In the genomic region with DNA sequence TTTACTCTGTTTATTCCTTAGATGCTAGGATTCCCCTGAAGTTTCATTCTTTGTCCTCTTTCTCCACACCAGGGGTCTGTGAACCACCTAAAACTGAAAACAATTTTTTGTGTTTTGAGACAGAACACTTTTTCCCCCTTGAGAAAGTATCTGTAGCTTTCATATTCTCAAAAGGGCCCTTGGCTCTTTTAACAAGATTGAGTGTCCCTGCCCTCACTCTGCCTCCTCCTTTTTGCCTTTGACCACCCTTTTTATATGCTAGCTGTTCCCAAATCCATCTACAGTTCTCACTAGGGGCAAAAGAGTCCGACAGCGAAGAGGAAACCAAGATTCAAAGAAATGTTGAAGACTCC, we compare ENCODE assay signal across 8 cellular contexts. TPM values are rescaled to one million over a fixed set of nuclear protein-coding genes. Genes with fewer than 3 reads are reported as not detected.
DNase-seq lines count a peak whose midpoint lies in the region; ATAC-seq and TF ChIP-seq lines count a peak whose summit lies in the region.

No MANE protein-coding gene starts in this region.

- H3K27me3 ChIP-seq in CD4-positive, alpha-beta memory T cell (ENCODE audit: insufficient read depth, low read length), result no peaks in the 10 kb centered on the region
- H3K27me3 ChIP-seq in OCI-LY3 (ENCODE audit: low read depth, low read length), result no peaks in the 10 kb centered on the region
- no peaks in the 10 kb centered on the region for H3K27me3 ChIP-seq in osteoblast (ENCODE audit: insufficient read depth, low read length)

- no peaks in the 10 kb centered on the region for H3K9me3 ChIP-seq in CD4-positive, alpha-beta memory T cell (ENCODE audit: control insufficient read depth in 1 of 2, low read length in 2 of 2)
- H3K9me3 ChIP-seq in OCI-LY3 (ENCODE audit: insufficient read depth, low read length) (no peaks in the 10 kb centered on the region), osteoblast (ENCODE audit: low read depth, low read length) (no peaks in the 10 kb centered on the region)

- POLR2A ChIA-PET in CD4-positive, alpha-beta memory T cell (lab: Charles Lee; ENCODE audit: partially characterized antibody), result interaction anchor here (1.4 kb wide), 1 partner anchor 36 kb away, joined by 3 read pairs; no protein-coding TSS in a partner anchor

- peak overlapping the region; percentile 86 to 96 (median 94) for H3K4me3 Mint-ChIP-seq in CD4-positive, alpha-beta memory T cell
- peak overlapping the region; percentile 91 for H3K4me3 Mint-ChIP-seq in endothelial cell (ENCODE audit: unreplicated experiment)

- ATAC-seq in HG03108 (IDR thresholded peaks at IDR 0.05; ENCODE audit: unreplicated experiment), result no peak

- peaks cover 27 to 39% (median 30%) of the 10 kb centered on the region in 4 donors for H3K4me1 Mint-ChIP-seq in CD4-positive, alpha-beta memory T cell
- peaks cover 25% of the 10 kb centered on the region for H3K4me1 Mint-ChIP-seq in endothelial cell (ENCODE audit: unreplicated experiment)

- peaks cover 0 to 2% (median 0%) of the 10 kb centered on the region in 8 donors for H3K9me3 Mint-ChIP-seq in CD4-positive, alpha-beta memory T cell
- no peaks in the 10 kb centered on the region for H3K9me3 Mint-ChIP-seq in endothelial cell (ENCODE audit: unreplicated experiment)

- CTCF ChIA-PET in CD4-positive, alpha-beta memory T cell (lab: Charles Lee; ENCODE audit: partially characterized antibody), result interaction anchor here (1.1 kb wide), 1 partner anchor 289 kb away, joined by 3 read pairs; no protein-coding TSS in a partner anchor

- H3K4me2 ChIP-seq in OCI-LY3 (ENCODE audit: low read length) (peak overlapping the region; percentile 95), osteoblast (ENCODE audit: insufficient read depth, low read length) (peak overlapping the region; percentile 93)

- H3K4me1 ChIP-seq in CD4-positive, alpha-beta memory T cell (ENCODE audit: insufficient read depth, low read length), result peaks cover 40% of the 10 kb centered on the region
- H3K4me1 ChIP-seq in OCI-LY3 (ENCODE audit: low read length) (peaks cover 19% of the 10 kb centered on the region), osteoblast (ENCODE audit: insufficient read depth, low read length) (peaks cover 20% of the 10 kb centered on the region)

- H3K36me3 Mint-ChIP-seq in CD4-positive, alpha-beta memory T cell, result peaks cover 7 to 12% of the 10 kb centered on the region in 2 donors
- H3K36me3 Mint-ChIP-seq in endothelial cell (ENCODE audit: low read depth, unreplicated experiment), result peaks cover 6% of the 10 kb centered on the region

- H3K27me3 Mint-ChIP-seq in CD4-positive, alpha-beta memory T cell, result no peaks in the 10 kb centered on the region
- H3K27me3 Mint-ChIP-seq in endothelial cell (ENCODE audit: unreplicated experiment), result peaks cover 4% of the 10 kb centered on the region

- H2AFZ ChIP-seq in OCI-LY3 (ENCODE audit: low read depth, low read length), result peak overlapping the region; percentile 93
- peak overlapping the region; percentile 90 for H2AFZ ChIP-seq in osteoblast (ENCODE audit: low read length)

- peak overlapping the region; percentile 50 for H3K27ac ChIP-seq in CD4-positive, alpha-beta memory T cell (ENCODE audit: low read depth, low read length)
- H3K27ac ChIP-seq in OCI-LY3 (ENCODE audit: low read length) (peak overlapping the region; percentile 28), osteoblast (ENCODE audit: low read depth, low read length) (peak overlapping the region; percentile 55)

- H4K20me1 ChIP-seq in OCI-LY3 (ENCODE audit: insufficient read depth, low read length) (no peaks in the 10 kb centered on the region), osteoblast (ENCODE audit: insufficient read depth, low read length) (peaks cover 3% of the 10 kb centered on the region)

- H3K36me3 ChIP-seq in CD4-positive, alpha-beta memory T cell (ENCODE audit: insufficient read depth, low read length), result no peaks in the 10 kb centered on the region
- peaks cover 24% of the 10 kb centered on the region for H3K36me3 ChIP-seq in OCI-LY3 (replicated peaks; ENCODE audit: low read depth, low read length)
- H3K36me3 ChIP-seq in osteoblast (ENCODE audit: insufficient read depth, low read length), result peaks cover 14% of the 10 kb centered on the region

- H3K4me3 ChIP-seq in CD4-positive, alpha-beta memory T cell (ENCODE audit: low read length in 2 of 2), result peak overlapping the region; percentile 80 to 94
- H3K4me3 ChIP-seq in OCI-LY3 (ENCODE audit: low read length) (peak overlapping the region; percentile 87), osteoblast (ENCODE audit: insufficient read depth, low read length) (peak overlapping the region; percentile 85)

- peak overlapping the region; percentile 86 to 97 (median 91) for H3K27ac Mint-ChIP-seq in CD4-positive, alpha-beta memory T cell
- H3K27ac Mint-ChIP-seq in endothelial cell (ENCODE audit: unreplicated experiment), result peak overlapping the region; percentile 73

- TF ChIP-seq CTCF in OCI-LY3 (IDR thresholded peaks at IDR 0.05; ENCODE audit: low read depth, low read length) (no peak), endothelial cell (IDR thresholded peaks at IDR 0.05; ENCODE audit: unreplicated experiment) (no peak), osteoblast (IDR thresholded peaks at IDR 0.05; ENCODE audit: extremely low read depth, low read depth, low read length) (no peak)

- peaks cover 19% of the 10 kb centered on the region for H3K79me2 ChIP-seq in OCI-LY3 (ENCODE audit: low read length)
- H3K79me2 ChIP-seq in osteoblast (ENCODE audit: insufficient read depth, low read length), result peaks cover 36% of the 10 kb centered on the region

- peak overlapping the region; percentile 78 for H3K9ac ChIP-seq in OCI-LY3 (ENCODE audit: low read length)

- DNase-seq in CD4-positive, alpha-beta memory T cell, result no peak
- DNase-seq in endothelial cell (ENCODE audit: low spot score), result no peak
- peak; percentile 37 for DNase-seq in osteoblast (ENCODE audit: insufficient read length, low spot score, missing footprints)
- no peak for DNase-seq in D341Med (ENCODE audit: low spot score)
- no peak for DNase-seq in cerebellar nuclear complex (lab: John Stamatoyannopoulos, UW)
- no peak for DNase-seq in NCI-H2029 treated with DMSO at 0.1 percent for 48 hours (lab: John Stamatoyannopoulos, UW)

- intact Hi-C loops in CD4-positive, alpha-beta memory T cell (cut with micrococcal nuclease), result loop anchor here (1.0 to 10.0 kb wide), 6 partner anchors 397 to 1136 kb away; partner anchors contain the start of genes B3GNT2, CCT4, MDH1 and UGP2

RNA-seq across cellular contexts. Expression of gene EHBP1, which starts 0.9 kb away (rescaled TPM):
- 10 to 100 TPM; 26.8 to 31.9 TPM for total RNA-seq in CD4-positive, alpha-beta memory T cell
- polyA plus RNA-seq in CD4-positive, alpha-beta memory T cell, result 10 to 100 TPM in 1 of 2 donors, 1 to 10 TPM in 1; 9.2 to 15.2 TPM
- 54.4 TPM for total RNA-seq in endothelial cell (ENCODE audit: unreplicated experiment)
- 81.0 and 96.3 TPM in 2 replicates for total RNA-seq in osteoblast
